Comparison of ENCODE assay signal across 18 cellular contexts in genomic region chrX:140480765-140481164, GRCh38. TPM values are rescaled to one million over a fixed set of nuclear protein-coding genes. Genes with fewer than 3 reads are reported as not detected.
A peak's percentile ranks its signal among the peaks of the same experiment; 100 is the strongest.
DNase-seq lines count a peak whose midpoint lies in the region.
"Had no signal": no experiment of that assay in that cellular context is flagged by ENCODE, and none has a peak within 500 bp of the region (broad histone marks: within the 10 kb centered on the region; RNA-seq: fewer than 3 reads in every experiment).

No MANE protein-coding gene starts in this region.

- H3K27me3 ChIP-seq in MG63 = no peaks in the 10 kb centered on the region

- no peak overlapping the region for H3K4me3 ChIP-seq in MG63
- H3K4me3 ChIP-seq: GM23248 had no signal

- no peaks in the 10 kb centered on the region for H3K36me3 ChIP-seq in MG63

- no peaks in the 10 kb centered on the region for H3K9me3 ChIP-seq in MG63

- peak; percentile 7 for DNase-seq in A172 (ENCODE audit: low spot score)
- peak; percentile 29 for DNase-seq in MG63
- DNase-seq in astrocyte of the hippocampus (ENCODE audit: low read depth, low spot score) = peak; percentile 89
- peak; percentile 57 for DNase-seq in non-pigmented ciliary epithelial cell (ENCODE audit: low read depth)
- DNase-seq in medulla oblongata (ENCODE audit: extremely low spot score) = no peak
- DNase-seq in AG20443 (ENCODE audit: low spot score) = no peak
- DNase-seq in NCI-H774 (lab: John Stamatoyannopoulos, UW) = no peak
- DNase-seq: 8988T; Calu3; CD8-positive, alpha-beta memory T cell; DMS153; GM23248; HCEC 1CT; NCI-H1092 treated with DMSO at 0.1 percent for 48 hours; NCI-H1436 treated with DMSO at 0.1 percent for 48 hours; NCI-H1930 had no signal

RNA-seq across cellular contexts. Expression of gene SOX3, which starts 24.1 kb away (rescaled TPM):
- total RNA-seq in A172 (2014; rRNA removed; shearing (Covaris generic)) = not detected in 2 replicates
- not detected in 2 replicates for total RNA-seq in MG63 (2014; rRNA removed; shearing (Covaris generic); ENCODE audit: low replicate concordance)
- total RNA-seq: Calu3; CD8-positive, alpha-beta memory T cell; GM23248; LHCN-M2; NCI-H460 had no signal

Comparison
In these comparisons a context has a peak if more than half of its experiments do, and no peak if none do; other contexts are left out.
1. DNase-seq: peak in A172 (single experiment), MG63 (single experiment), astrocyte of the hippocampus (single experiment) and non-pigmented ciliary epithelial cell (single experiment); none in medulla oblongata (single experiment), AG20443 (single experiment) and NCI-H774 (single experiment).